Comparison of ENCODE assay signal across 8 cellular contexts in the genomic region with DNA sequence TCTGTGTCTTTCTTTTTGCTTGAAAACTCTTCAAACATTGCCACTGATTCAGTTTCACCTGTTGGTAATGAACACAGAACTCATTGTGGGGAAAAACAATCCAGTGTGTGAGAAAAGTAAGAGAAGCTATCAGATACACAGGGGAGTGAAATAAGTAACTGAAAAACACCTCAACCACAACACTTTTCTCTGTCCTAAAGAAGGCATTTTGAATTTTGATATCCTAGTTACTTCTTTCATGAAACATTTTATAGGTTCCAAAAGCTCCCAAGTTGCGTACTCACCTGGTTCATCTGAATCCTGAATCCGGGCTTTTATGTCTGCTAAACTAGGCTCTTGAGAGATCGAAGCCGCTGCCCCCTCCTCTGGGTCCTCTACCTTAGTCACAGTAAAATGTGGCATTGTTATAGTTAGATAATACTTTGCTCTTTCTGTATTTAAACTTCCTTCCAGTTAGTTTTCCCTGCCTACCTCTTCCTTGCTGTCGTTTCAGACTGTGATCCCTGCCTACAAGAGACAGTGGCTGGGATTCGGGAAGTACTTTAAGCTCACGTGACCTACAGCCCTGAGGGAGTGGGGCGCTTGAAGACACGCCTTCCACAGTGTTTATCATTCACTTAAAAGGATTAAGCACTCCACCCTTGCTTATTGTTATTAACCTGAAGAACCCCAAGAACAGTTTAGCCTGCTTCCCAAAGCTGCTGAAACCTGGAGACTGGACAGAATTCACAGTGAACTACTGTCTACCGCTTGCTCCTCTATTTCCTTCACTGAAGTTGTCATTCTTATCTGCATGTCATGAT. TPM values are rescaled to one million over a fixed set of nuclear protein-coding genes. Genes with fewer than 3 reads are reported as not detected.
DNase-seq lines count a peak whose midpoint lies in the region; ATAC-seq and TF ChIP-seq lines count a peak whose summit lies in the region.

No MANE protein-coding gene starts in this region.

- no peaks in the 10 kb centered on the region for H3K27me3 Mint-ChIP-seq in endodermal cell (ENCODE audit: insufficient read depth)

- H3K4me3 ChIP-seq in endodermal cell (ENCODE audit: low read length): peak overlapping the region; percentile 80
- H3K4me3 ChIP-seq in tibial nerve: peak overlapping the region; percentile 24 to 52 (median 35)

- peak in 1 of 2 donors; percentile 31 for TF ChIP-seq POLR2A in tibial nerve (IDR thresholded peaks at IDR 0.05)

- peak; percentile 70 for DNase-seq in EL
- peak; percentile 30 for DNase-seq in HuH-7 (ENCODE audit: low spot score)
- DNase-seq in SHP77 treated with DMSO at 0.1 percent for 48 hours (lab: John Stamatoyannopoulos, UW): peak; percentile 6
- DNase-seq in endodermal cell: peak; percentile 78
- peak; percentile 68 for DNase-seq in medulla oblongata (ENCODE audit: extremely low spot score)
- DNase-seq in tibial nerve (ENCODE audit: low spot score in 2 of 2): peak in 1 of 2 donors; percentile 64
- DNase-seq in GF-D8 (lab: John Stamatoyannopoulos, UW): no peak

- H3K27ac Mint-ChIP-seq in endodermal cell: peak overlapping the region; percentile 73

- ATAC-seq in GM21367 (IDR thresholded peaks at IDR 0.05; ENCODE audit: unreplicated experiment): peak; percentile 61

- H3K9me3 Mint-ChIP-seq in endodermal cell: peaks cover 1% of the 10 kb centered on the region

- H3K4me1 ChIP-seq in endodermal cell (ENCODE audit: control insufficient read depth, insufficient read depth, low read length) (no peaks in the 10 kb centered on the region), tibial nerve (peaks cover 0 to 28% (median 2%) of the 10 kb centered on the region in 4 donors)

- peaks cover 24% of the 10 kb centered on the region for H3K4me1 Mint-ChIP-seq in endodermal cell

- H3K27ac ChIP-seq in endodermal cell (ENCODE audit: low read depth, low read length): no peak overlapping the region
- H3K27ac ChIP-seq in tibial nerve: peak overlapping the region in 3 of 4 donors; percentile 60 to 72 (median 64)

- TF ChIP-seq CTCF in endodermal cell (conservative IDR thresholded peaks at IDR 0.05) (no peak), tibial nerve (IDR thresholded peaks at IDR 0.05) (no peak)

- no peaks in the 10 kb centered on the region for H3K27me3 ChIP-seq in endodermal cell (ENCODE audit: control insufficient read depth, insufficient read depth, low read length, poor library complexity, severe bottlenecking)
- no peaks in the 10 kb centered on the region for H3K27me3 ChIP-seq in tibial nerve

- peak in 1 of 2 donors; percentile 62 for TF ChIP-seq EP300 in tibial nerve (IDR thresholded peaks at IDR 0.05)

- H3K36me3 Mint-ChIP-seq in endodermal cell (ENCODE audit: low read depth): peaks cover 3% of the 10 kb centered on the region

- H3K9me3 ChIP-seq in endodermal cell (ENCODE audit: control insufficient read depth, low read length) (peaks cover 1% of the 10 kb centered on the region), tibial nerve (no peaks in the 10 kb centered on the region)

- 22 to 49% methylated on average over 5 to 10 of the region's 10 CpGs for WGBS in endodermal cell (ENCODE audit: insufficient coverage in 1 of 2, insufficient read length in 1 of 2), 2 experiments
- WGBS in tibial nerve, 2 donors: 16 to 17% methylated on average over 10 of the region's 10 CpGs

- H3K4me3 Mint-ChIP-seq in endodermal cell: peak overlapping the region; percentile 59

- H3K36me3 ChIP-seq in endodermal cell (ENCODE audit: control insufficient read depth, insufficient read depth, low read length) (no peaks in the 10 kb centered on the region), tibial nerve (peaks cover 0 to 2% (median 0%) of the 10 kb centered on the region in 3 donors)

- peak overlapping the region; percentile 31 for H3K9ac ChIP-seq in endodermal cell (ENCODE audit: extremely low read depth, low read length, poor library complexity, severe bottlenecking)

RNA-seq across cellular contexts. Expression of a gene that starts 19.1 kb away (rescaled TPM):
- total RNA-seq in endodermal cell (10 to 100 TPM; 18.2 to 23.3 TPM), tibial nerve (10 to 100 TPM; 26.9 to 36.9 (median 32.6) TPM)
- polyA plus RNA-seq in endodermal cell (2013, experiment 1 of 2): 13.9 TPM
- polyA plus RNA-seq in endodermal cell (2013, experiment 2 of 2): 12.9 TPM

RNA-seq across cellular contexts. Expression of a gene that starts 24.5 kb away (rescaled TPM):
- 100 to 1,000 TPM; 193 to 207 TPM for total RNA-seq in endodermal cell
- polyA plus RNA-seq in endodermal cell (2013, experiment 1 of 2): 197 TPM
- 189 TPM for polyA plus RNA-seq in endodermal cell (2013, experiment 2 of 2)
- 100 to 1,000 TPM in 1 of 4 donors, 10 to 100 TPM in 3; 75.4 to 133 (median 87.7) TPM for total RNA-seq in tibial nerve

RNA-seq across cellular contexts. Expression of a gene that starts 24.6 kb away (rescaled TPM):
- total RNA-seq in endodermal cell (under 1 TPM in 1 of 2 donors, not detected in 1; 0.09 TPM), tibial nerve (not detected)
- polyA plus RNA-seq in endodermal cell (2013, experiment 1 of 2): not detected
- polyA plus RNA-seq in endodermal cell (2013, experiment 2 of 2): not detected

RNA-seq across cellular contexts. Expression of a gene that starts 48.5 kb away (rescaled TPM):
- total RNA-seq in endodermal cell: 10 to 100 TPM; 64.7 to 65.6 TPM
- polyA plus RNA-seq in endodermal cell (2013, experiment 1 of 2): 67.5 TPM
- polyA plus RNA-seq in endodermal cell (2013, experiment 2 of 2): 57.5 TPM
- total RNA-seq in tibial nerve: 10 to 100 TPM; 14.0 to 38.8 (median 31.9) TPM
